In the genomic region with DNA sequence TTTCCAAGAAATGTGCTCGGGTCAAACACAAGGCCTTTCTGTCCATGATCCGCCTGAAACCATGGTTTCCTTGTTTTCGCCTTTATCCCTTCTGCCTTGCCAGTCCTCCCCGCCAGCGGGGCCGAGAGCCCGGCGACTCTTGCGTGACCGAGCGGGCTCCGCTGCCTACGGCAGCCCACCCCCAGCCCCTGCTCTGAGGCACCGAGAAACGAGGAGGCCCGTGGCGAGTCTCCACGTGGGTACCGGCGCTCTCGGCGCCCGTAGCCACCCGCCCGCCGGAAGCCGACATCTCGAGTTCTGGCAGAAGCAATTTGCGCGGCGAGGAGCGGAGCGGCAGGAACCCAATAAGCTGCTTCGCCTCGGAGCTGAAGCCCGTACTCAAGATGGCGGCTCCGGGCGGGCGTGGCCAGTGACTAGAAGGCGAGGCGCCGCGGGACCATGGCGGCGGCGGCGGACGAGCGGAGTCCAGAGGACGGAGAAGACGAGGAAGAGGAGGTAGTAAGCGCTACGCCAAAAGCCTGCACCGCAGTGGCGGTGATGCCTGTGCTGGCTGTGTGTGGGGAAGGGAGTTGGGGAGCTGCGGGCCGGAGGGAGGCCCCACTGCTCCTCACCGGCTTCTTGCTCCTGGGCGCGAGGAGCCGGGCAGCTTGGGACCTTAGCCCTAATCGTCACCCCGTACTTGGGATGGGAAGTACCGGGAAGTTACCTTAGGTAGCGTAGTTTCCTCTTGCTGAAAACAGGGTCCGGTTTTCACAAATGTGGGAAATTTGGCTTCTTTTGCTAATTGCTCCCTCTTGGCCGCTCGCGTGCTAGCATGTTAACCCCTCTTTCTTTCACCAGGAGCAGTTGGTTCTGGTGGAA, we compare ENCODE assay signal across 8 cellular contexts. TPM values are rescaled to one million over a fixed set of nuclear protein-coding genes. Genes with fewer than 3 reads are reported as not detected.
DNase-seq lines count a peak whose midpoint lies in the region; ATAC-seq and TF ChIP-seq lines count a peak whose summit lies in the region.

A gene with protein sequence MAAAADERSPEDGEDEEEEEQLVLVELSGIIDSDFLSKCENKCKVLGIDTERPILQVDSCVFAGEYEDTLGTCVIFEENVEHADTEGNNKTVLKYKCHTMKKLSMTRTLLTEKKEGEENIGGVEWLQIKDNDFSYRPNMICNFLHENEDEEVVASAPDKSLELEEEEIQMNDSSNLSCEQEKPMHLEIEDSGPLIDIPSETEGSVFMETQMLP (plus strand): TSS at position 375 of the 861 bp plus-strand sequence. CDS start 64 bp downstream, at position 439.

- peak within 1 kb of the TSS; percentile 97 for H3K27ac ChIP-seq in HUES6 (ENCODE audit: low read depth, low read length)
- peak within 1 kb of the TSS; percentile 53 for H3K27ac ChIP-seq in OCI-LY1 (ENCODE audit: low read depth, low read length, poor library complexity, severe bottlenecking)

- H3K9me2 ChIP-seq in OCI-LY1 (ENCODE audit: low read depth, low read length), result no peaks in the 10 kb centered on the region

- no peak for TF ChIP-seq CTCF in OCI-LY1 (IDR thresholded peaks at IDR 0.05; ENCODE audit: low read length)

- peaks cover 35% of the 10 kb centered on the region for H3K36me3 ChIP-seq in HUES6 (ENCODE audit: control insufficient read depth, insufficient read depth, low read length)
- peaks cover 37% of the 10 kb centered on the region for H3K36me3 ChIP-seq in OCI-LY1 (ENCODE audit: insufficient read depth, low read length)

- peak within 1 kb of the TSS; percentile 90 for H3K4me2 ChIP-seq in OCI-LY1 (ENCODE audit: low read length)

- no peaks in the 10 kb centered on the region for H3F3A ChIP-seq in OCI-LY1 (ENCODE audit: insufficient read depth, low read length)

- peak within 1 kb of the TSS; percentile 95 for H3K4me3 ChIP-seq in HUES6 (ENCODE audit: low read depth, low read length)
- H3K4me3 ChIP-seq in OCI-LY1 (ENCODE audit: low read depth, low read length, poor library complexity, severe bottlenecking), result peak within 1 kb of the TSS; percentile 70

- DNase-seq in D341Med (ENCODE audit: low spot score), result peak; percentile 93
- peak; percentile 93 for DNase-seq in activated CD8-positive, alpha-beta memory T cell treated with anti-CD3 and anti-CD28 coated beads, Interleukin-2, amount 50 U/mL, for 4 hours
- DNase-seq in mesenteric fat pad (ENCODE audit: low spot score), result peak; percentile 96
- peak; percentile 82 for DNase-seq in stimulated activated CD8-positive, alpha-beta memory T cell treated with anti-CD3 and anti-CD28 coated beads, Interleukin-15, amount 100 ng/mL, for 1 hour (ENCODE audit: low read depth)

- ATAC-seq in GM21423 (IDR thresholded peaks at IDR 0.05; ENCODE audit: unreplicated experiment), result peak; percentile 98

- H3K79me2 ChIP-seq in OCI-LY1 (ENCODE audit: insufficient read depth, low read length), result peaks cover 6% of the 10 kb centered on the region; the same call in 1 of the 2 replicates

- H3K27me3 ChIP-seq in HUES6 (ENCODE audit: control insufficient read depth, insufficient read depth, low read length) (no peaks in the 10 kb centered on the region), OCI-LY1 (ENCODE audit: insufficient read depth, low read length) (no peaks in the 10 kb centered on the region)

- no peaks in the 10 kb centered on the region for H4K20me1 ChIP-seq in OCI-LY1 (ENCODE audit: insufficient read depth, low read length)

- H3K9me3 ChIP-seq in HUES6 (ENCODE audit: control insufficient read depth, insufficient read depth, low read depth, low read length), result no peaks in the 10 kb centered on the region
- no peaks in the 10 kb centered on the region for H3K9me3 ChIP-seq in OCI-LY1 (ENCODE audit: low read length)

- H3K9ac ChIP-seq in HUES6 (ENCODE audit: low read length) (peak within 1 kb of the TSS; percentile 98), OCI-LY1 (ENCODE audit: low read length) (peak within 1 kb of the TSS; percentile 73)

- H3K4me1 ChIP-seq in HUES6 (ENCODE audit: control insufficient read depth, insufficient read depth, low read length) (peaks cover 4% of the 10 kb centered on the region; the same call in 1 of the 2 replicates), OCI-LY1 (ENCODE audit: insufficient read depth, low read length, severe bottlenecking) (peaks cover 8% of the 10 kb centered on the region)

- in situ Hi-C loops in endometrial microvascular endothelial cells (cut with HindIII; ENCODE audit: inconsistent ontology term, low pct_unique_long_range_greater_than_20kb, low sequenced_read_pairs), result loop anchor here (10.0 kb wide), 2 partner anchors 274 to 424 kb away; no protein-coding TSS in a partner anchor

- peak within 1 kb of the TSS; percentile 97 for H2AFZ ChIP-seq in OCI-LY1 (ENCODE audit: low read length)

RNA-seq across cellular contexts. Expression of the gene that starts here (rescaled TPM):
- total RNA-seq in endometrial microvascular endothelial cells (ENCODE audit: inconsistent ontology term) (79.0 TPM), mesenteric fat pad (69.0 TPM)

Comparison
In these comparisons a context has a peak if more than half of its experiments do, and no peak if none do; other contexts are left out.
1. Peak in every context shown above with its lines: DNase-seq, ATAC-seq, H3K4me3 ChIP-seq and H3K27ac ChIP-seq.